In genomic region chr11:72786305-72787261, GRCh38 we compare ENCODE assay signal across 10 cellular contexts. TPM values are rescaled to one million over a fixed set of nuclear protein-coding genes. Genes with fewer than 3 reads are reported as not detected.
A peak's percentile ranks its signal among the peaks of the same experiment; 100 is the strongest.
DNase-seq lines count a peak whose midpoint lies in the region; ATAC-seq and TF ChIP-seq lines count a peak whose summit lies in the region.
"Had no signal": no experiment of that assay in that cellular context is flagged by ENCODE, and none has a peak within 500 bp of the region (broad histone marks: within the 10 kb centered on the region; RNA-seq: fewer than 3 reads in every experiment).

No MANE protein-coding gene starts in this region.

- H3K4me1 ChIP-seq in left lung (peaks cover 17 to 49% of the 10 kb centered on the region in 2 donors), upper lobe of left lung (peaks cover 25 to 63% (median 53%) of the 10 kb centered on the region in 4 donors)

- H3K4me3 ChIP-seq in left lung: no peak overlapping the region
- no peak overlapping the region for H3K4me3 ChIP-seq in upper lobe of left lung

- peak in 1 of 4 donors; percentile 10 for TF ChIP-seq EP300 in upper lobe of left lung (IDR thresholded peaks at IDR 0.05)

- WGBS in upper lobe of left lung, 2 donors: 55 to 61% methylated on average over 7 to 8 of the region's 8 CpGs

- no peaks in the 10 kb centered on the region for H3K27me3 ChIP-seq in left lung
- H3K27me3 ChIP-seq in upper lobe of left lung: no peaks in the 10 kb centered on the region

- ATAC-seq in left ventricle myocardium superior: peak; percentile 2
- peak; percentile 77 for ATAC-seq in left lung
- ATAC-seq in upper lobe of left lung (ENCODE audit: low FRiP score in 2 of 2): peak; percentile 40 to 86
- no peak for ATAC-seq in HG02870 (IDR thresholded peaks at IDR 0.05; ENCODE audit: unreplicated experiment)
- ATAC-seq in HG03139 (IDR thresholded peaks at IDR 0.05; ENCODE audit: unreplicated experiment): no peak

- peak in 1 of 4 donors; percentile 24 for TF ChIP-seq POLR2A in upper lobe of left lung (IDR thresholded peaks at IDR 0.05)

- no peak for TF ChIP-seq CTCF in left lung (IDR thresholded peaks at IDR 0.05)
- TF ChIP-seq CTCF in upper lobe of left lung (IDR thresholded peaks at IDR 0.05): peak in 2 of 6 experiments; percentile 21 to 26

- H3K36me3 ChIP-seq in left lung: no peaks in the 10 kb centered on the region
- no peaks in the 10 kb centered on the region for H3K36me3 ChIP-seq in upper lobe of left lung

- H3K27ac ChIP-seq in left lung: peak overlapping the region; percentile 39 to 72
- peak overlapping the region; percentile 60 to 83 (median 71) for H3K27ac ChIP-seq in upper lobe of left lung

- intact Hi-C loops in left ventricle myocardium superior (cut with micrococcal nuclease) (no loop called here), cardiac septum (cut with DNase I) (no loop called here), left lung (cut with DNase I) (no loop called here)

- DNase-seq in left ventricle myocardium superior: no peak
- no peak for DNase-seq in cardiac septum (ENCODE audit: low spot score)
- peak; percentile 96 for DNase-seq in NCI-H510A (lab: John Stamatoyannopoulos, UW)
- peak in 1 of 2 donors; percentile 86 for DNase-seq in left lung
- peak in 1 of 2 donors; percentile 92 for DNase-seq in upper lobe of left lung
- no peak for DNase-seq in A172 (ENCODE audit: low spot score)
- DNase-seq: activated effector memory CD4-positive, alpha-beta T cell treated with Interleukin-2 at 50 U/mL for 16 hours; T1000 had no signal

- H3K9me3 ChIP-seq in left lung (no peaks in the 10 kb centered on the region), upper lobe of left lung (no peaks in the 10 kb centered on the region)

RNA-seq across cellular contexts. Expression of gene STARD10, which starts 7.3 kb away (rescaled TPM):
- total RNA-seq in left ventricle myocardium superior (102 TPM), cardiac septum (45.2 TPM), left lung (100 to 1,000 TPM in 1 of 2 donors, 10 to 100 TPM in 1; 83.8 to 119 TPM), upper lobe of left lung (100 to 1,000 TPM in 5 of 6 donors, 10 to 100 TPM in 1; 93.2 to 227 (median 151) TPM)
- total RNA-seq in A172 (2014; rRNA removed; shearing (Covaris generic)): 56.8 and 60.2 TPM in 2 replicates

RNA-seq across cellular contexts. Expression of gene ATG16L2, which starts 27.6 kb away (rescaled TPM):
- 16.3 TPM for total RNA-seq in left ventricle myocardium superior
- total RNA-seq in cardiac septum: 21.4 TPM
- total RNA-seq in left lung: 10 to 100 TPM; 41.5 to 87.3 TPM
- total RNA-seq in upper lobe of left lung: 100 to 1,000 TPM in 3 of 6 donors, 10 to 100 TPM in 3; 39.5 to 354 (median 86.4) TPM
- total RNA-seq in A172 (2014; rRNA removed; shearing (Covaris generic)): 3.4 and 46.5 TPM in 2 replicates

RNA-seq across cellular contexts. Expression of gene ARAP1, which starts 34.4 kb away (rescaled TPM):
- 58.9 TPM for total RNA-seq in left ventricle myocardium superior
- 46.3 TPM for total RNA-seq in cardiac septum
- total RNA-seq in left lung: 100 to 1,000 TPM; 172 to 222 TPM
- 1,000 to 10,000 TPM in 1 of 6 donors, 100 to 1,000 TPM in 5; 217 to 1,154 (median 269) TPM for total RNA-seq in upper lobe of left lung
- total RNA-seq in A172 (2014; rRNA removed; shearing (Covaris generic)): 54.4 and 61.7 TPM in 2 replicates

Comparison
In these comparisons a context has a peak if more than half of its experiments do, and no peak if none do; other contexts are left out.
1. ATAC-seq: peak in left ventricle myocardium superior (single experiment), left lung (single experiment) and upper lobe of left lung (2 of 2); none in HG02870 (single experiment) and HG03139 (single experiment).